ENCODE assay signal across 16 cellular contexts in the genomic region with DNA sequence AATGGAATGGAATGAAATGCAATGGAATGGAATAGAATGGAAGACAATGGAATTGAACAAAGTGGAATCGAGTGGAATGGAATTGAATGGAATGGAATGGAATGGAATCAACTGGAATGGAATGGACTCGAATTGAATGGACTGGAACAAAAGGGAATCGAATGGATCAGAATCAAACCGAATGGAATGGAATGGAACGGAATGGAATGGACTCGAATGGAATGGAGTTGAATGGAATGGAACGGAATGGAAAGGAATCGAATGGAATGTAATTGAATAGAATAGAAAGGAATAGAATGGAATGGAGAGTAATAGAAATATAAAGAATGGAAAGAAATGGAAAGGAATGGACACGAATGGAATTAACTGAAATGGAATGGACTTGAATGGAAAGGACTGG.
A peak's percentile ranks its signal among the peaks of the same experiment; 100 is the strongest.
DNase-seq lines count a peak whose midpoint lies in the region; TF ChIP-seq lines count a peak whose summit lies in the region.
"Had no signal": no experiment of that assay in that cellular context is flagged by ENCODE, and none has a peak within 500 bp of the region (broad histone marks: within the 10 kb centered on the region; RNA-seq: fewer than 3 reads in every experiment).

No MANE protein-coding gene starts in this region.

- no peaks in the 10 kb centered on the region for H3K27me3 Mint-ChIP-seq in type B pancreatic cell
- H3K27me3 Mint-ChIP-seq: activated T-helper 17 cell treated with anti-CD3 and anti-CD28 coated beads, Interleukin-2, amount 50 U/mL, for 72 hours; CD8-positive, alpha-beta memory T cell had no signal

- H3K36me3 ChIP-seq in prostate gland, result no peaks in the 10 kb centered on the region

- TF ChIP-seq POLR2A in prostate gland (IDR thresholded peaks at IDR 0.05), result no peak

- no peak overlapping the region for H3K27ac ChIP-seq in prostate gland

- H3K4me3 ChIP-seq in epithelial cell of proximal tubule (ENCODE audit: low read depth, low read length) (no peak overlapping the region), prostate gland (no peak overlapping the region)
- H3K4me3 ChIP-seq: GM12878 had no signal

- no peaks in the 10 kb centered on the region for H3K9me3 ChIP-seq in prostate gland

- intact Hi-C loops in prostate gland (cut with DNase I), result no loop called here

- no peaks in the 10 kb centered on the region for H3K27me3 ChIP-seq in prostate gland (replicated peaks; ENCODE audit: insufficient read depth)

- H3K4me1 ChIP-seq in prostate gland (replicated peaks), result no peaks in the 10 kb centered on the region

- DNase-seq in G401 (ENCODE audit: low spot score) (peak; percentile 1), SK-N-DZ (ENCODE audit: low spot score) (peak; percentile 20), epithelial cell of proximal tubule (ENCODE audit: low read depth) (peak; percentile 15), medulla oblongata (ENCODE audit: extremely low spot score) (peak; percentile 29), islet precursor cell (no peak), type B pancreatic cell (ENCODE audit: extremely low spot score, unreplicated experiment) (no peak), cerebellum (ENCODE audit: low spot score) (no peak), prostate gland (ENCODE audit: low spot score) (no peak)
- DNase-seq: activated CD4-positive, CD25-positive, alpha-beta regulatory T cell; activated CD8-positive, alpha-beta memory T cell treated with anti-CD3 and anti-CD28 coated beads for 24 hours; CD8-positive, alpha-beta memory T cell; NCI-H2029 treated with DMSO at 0.1 percent for 48 hours; NCI-H510A treated with DMSO at 0.1 percent for 48 hours; stimulated activated CD4-positive, alpha-beta T cell treated with anti-CD3 and anti-CD28 coated beads, Interleukin-2, amount 100 ng/mL, for 24 hours had no signal

- no peaks in the 10 kb centered on the region for H3K36me3 Mint-ChIP-seq in type B pancreatic cell
- H3K36me3 Mint-ChIP-seq: CD8-positive, alpha-beta memory T cell had no signal

- H3K27ac Mint-ChIP-seq in type B pancreatic cell, result no peak overlapping the region
- H3K27ac Mint-ChIP-seq: activated T-helper 17 cell treated with anti-CD3 and anti-CD28 coated beads, Interleukin-2, amount 50 U/mL, for 72 hours; CD8-positive, alpha-beta memory T cell had no signal

- in situ Hi-C loops in G401 (cut with HindIII; ENCODE audit: low sequenced_read_pairs), result no loop called here

- no peak overlapping the region for H3K4me3 Mint-ChIP-seq in type B pancreatic cell
- H3K4me3 Mint-ChIP-seq: activated T-helper 17 cell treated with anti-CD3 and anti-CD28 coated beads, Interleukin-2, amount 50 U/mL, for 72 hours; CD8-positive, alpha-beta memory T cell had no signal

- no peaks in the 10 kb centered on the region for H3K4me1 Mint-ChIP-seq in type B pancreatic cell (ENCODE audit: unreplicated experiment)
- H3K4me1 Mint-ChIP-seq: activated T-helper 17 cell treated with anti-CD3 and anti-CD28 coated beads, Interleukin-2, amount 50 U/mL, for 72 hours; CD8-positive, alpha-beta memory T cell had no signal

- no peaks in the 10 kb centered on the region for H3K9me3 Mint-ChIP-seq in type B pancreatic cell
- H3K9me3 Mint-ChIP-seq: activated T-helper 17 cell treated with anti-CD3 and anti-CD28 coated beads, Interleukin-2, amount 50 U/mL, for 72 hours; CD8-positive, alpha-beta memory T cell had no signal

- no peak for TF ChIP-seq CTCF in epithelial cell of proximal tubule (conservative IDR thresholded peaks at IDR 0.05; ENCODE audit: low read depth, low read length)
- no peak for TF ChIP-seq CTCF in type B pancreatic cell (conservative IDR thresholded peaks at IDR 0.05)
- no peak for TF ChIP-seq CTCF in prostate gland (IDR thresholded peaks at IDR 0.05)

- 77% methylated on average over 9 of the region's 9 CpGs for WGBS in prostate gland

Comparison
In these comparisons a context has a peak if more than half of its experiments do, and no peak if none do; other contexts are left out.
1. DNase-seq: peak in G401 (single experiment), SK-N-DZ (single experiment), epithelial cell of proximal tubule (single experiment) and medulla oblongata (single experiment); none in islet precursor cell (single experiment), type B pancreatic cell (single experiment), cerebellum (single experiment) and prostate gland (single experiment).